Comparison of ENCODE assay signal across 29 cellular contexts in the genomic region with DNA sequence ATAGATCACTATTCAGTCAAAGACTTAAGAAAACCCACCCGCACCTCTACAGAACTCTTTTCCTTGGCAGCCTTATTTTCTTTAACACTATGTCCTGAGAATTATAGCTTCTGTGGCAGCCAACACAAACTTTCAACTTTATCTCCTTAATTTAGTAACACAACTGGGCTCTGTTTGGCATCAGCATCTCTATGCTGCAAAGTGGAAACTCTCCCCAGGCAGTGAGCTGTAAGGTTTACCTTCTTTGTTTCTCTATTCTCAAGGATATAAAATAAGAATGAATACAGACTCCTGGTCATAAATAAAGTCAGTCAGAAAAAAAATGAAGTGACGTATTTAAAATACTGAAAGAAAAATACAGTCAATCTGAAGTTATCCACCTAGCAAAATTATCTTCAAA.
"Had no signal": no experiment of that assay in that cellular context is flagged by ENCODE, and none has a peak within 500 bp of the region (broad histone marks: within the 10 kb centered on the region; RNA-seq: fewer than 3 reads in every experiment).

No MANE protein-coding gene starts in this region.

- H3K27ac ChIP-seq: stomach, suprapubic skin, testis, thoracic aorta, thyroid gland, tibial artery, tibial nerve, transverse colon, upper lobe of left lung, upper lobe of right lung, uterus, vagina had no signal

- H3K36me3 Mint-ChIP-seq: stimulated activated effector memory CD8-positive, alpha-beta T cell treated with anti-CD3 and anti-CD28 coated beads, Interleukin-12 subunit alpha, Interleukin-12 subunit beta, amount 100 ng/mL, for 72 hours; stimulated activated memory B cell treated with anti-CD40 and anti-IgM and Interleukin-4, amounts not matched to agents 10 μg/mL and 1 μg/mL and 100 μg/mL, for 72 hours; stimulated activated naive B cell treated with anti-CD40 and anti-IgM and Interleukin-4, amounts not matched to agents 10 μg/mL and 1 μg/mL and 100 μg/mL, for 72 hours; type B pancreatic cell had no signal

- H3K27ac Mint-ChIP-seq: stimulated activated effector memory CD8-positive, alpha-beta T cell treated with anti-CD3 and anti-CD28 coated beads, Interleukin-12 subunit alpha, Interleukin-12 subunit beta, amount 100 ng/mL, for 72 hours; stimulated activated memory B cell treated with anti-CD40 and anti-IgM and Interleukin-4, amounts not matched to agents 10 μg/mL and 1 μg/mL and 100 μg/mL, for 72 hours; stimulated activated naive B cell treated with anti-CD40 and anti-IgM and Interleukin-4, amounts not matched to agents 10 μg/mL and 1 μg/mL and 100 μg/mL, for 72 hours; stimulated activated naive CD8-positive, alpha-beta T cell treated with anti-CD3 and anti-CD28 coated beads, Interleukin-15, amount 100 ng/mL, for 72 hours; stimulated activated naive CD8-positive, alpha-beta T cell treated with anti-CD3 and anti-CD28 coated beads, Interleukin-15, Interleukin-2, amounts not matched to agents 100 ng/mL and 50 ng/mL, for 24 hours; type B pancreatic cell had no signal

- H3K27me3 ChIP-seq: stomach, suprapubic skin, testis, thyroid gland, tibial artery, tibial nerve, transverse colon, upper lobe of left lung, upper lobe of right lung, uterus, vagina had no signal

- H3K4me1 ChIP-seq: stomach, suprapubic skin, testis, thyroid gland, tibial artery, tibial nerve, transverse colon, upper lobe of left lung, upper lobe of right lung, uterus, vagina had no signal

- H3K4me3 Mint-ChIP-seq: stimulated activated effector memory CD8-positive, alpha-beta T cell treated with anti-CD3 and anti-CD28 coated beads, Interleukin-12 subunit alpha, Interleukin-12 subunit beta, amount 100 ng/mL, for 72 hours; stimulated activated memory B cell treated with anti-CD40 and anti-IgM and Interleukin-4, amounts not matched to agents 10 μg/mL and 1 μg/mL and 100 μg/mL, for 72 hours; stimulated activated naive B cell treated with anti-CD40 and anti-IgM and Interleukin-4, amounts not matched to agents 10 μg/mL and 1 μg/mL and 100 μg/mL, for 72 hours; stimulated activated naive CD8-positive, alpha-beta T cell treated with anti-CD3 and anti-CD28 coated beads, Interleukin-15, amount 100 ng/mL, for 72 hours; stimulated activated naive CD8-positive, alpha-beta T cell treated with anti-CD3 and anti-CD28 coated beads, Interleukin-15, Interleukin-2, amounts not matched to agents 100 ng/mL and 50 ng/mL, for 24 hours; type B pancreatic cell had no signal

- H3K36me3 ChIP-seq: stomach, suprapubic skin, thoracic aorta, thyroid gland, tibial artery, tibial nerve, transverse colon, upper lobe of left lung, upper lobe of right lung, uterus, vagina had no signal

- DNase-seq: stimulated activated CD4-positive, alpha-beta T cell treated with anti-CD3 and anti-CD28 coated beads, Interleukin-2, amount 100 ng/mL, for 48 hours; stimulated activated CD4-positive, alpha-beta T cell treated with anti-CD3 and anti-CD28 coated beads, Interleukin-4, amount 100 ng/mL, for 1 hour; stimulated activated CD4-positive, alpha-beta T cell treated with anti-CD3 and anti-CD28 coated beads, Interleukin-4, amount 100 ng/mL, for 24 hours; stimulated activated CD4-positive, alpha-beta T cell treated with anti-CD3 and anti-CD28 coated beads, Interleukin-4, amount 100 ng/mL, for 4 hours; stimulated activated CD8-positive, alpha-beta memory T cell treated with anti-CD3 and anti-CD28 coated beads, Interleukin-4, amount 100 ng/mL, for 48 hours; stimulated activated naive B cell treated with anti-CD40 and anti-IgM and Interleukin-4, amounts not matched to agents 10 μg/mL and 1 μg/mL and 100 μg/mL, for 72 hours; stimulated activated naive CD4-positive, alpha-beta T cell; stimulated activated naive CD4-positive, alpha-beta T cell treated with Interleukin-2 at 50 U/mL for 16 hours; stimulated activated naive CD8-positive, alpha-beta T cell treated with anti-CD3 and anti-CD28 coated beads, Interleukin-15, amount 100 ng/mL, for 72 hours; stimulated activated naive CD8-positive, alpha-beta T cell treated with anti-CD3 and anti-CD28 coated beads, Interleukin-15, Interleukin-2, amounts not matched to agents 100 U/mL and 50 U/mL, for 24 hours; stomach; substantia nigra; testis; thyroid gland; tibial artery; transverse colon; trophoblast cell; upper lobe of left lung; upper lobe of right lung; uterus had no signal

- FAIRE-seq: urothelium cell line had no signal

- H3K9me3 ChIP-seq: stomach, suprapubic skin, testis, thoracic aorta, thyroid gland, tibial artery, tibial nerve, transverse colon, upper lobe of left lung, upper lobe of right lung, uterus, vagina had no signal

- H3K4me3 ChIP-seq: stomach, suprapubic skin, testis, thoracic aorta, thyroid gland, tibial artery, tibial nerve, transverse colon, upper lobe of left lung, upper lobe of right lung, uterus, vagina had no signal

- H3K27me3 Mint-ChIP-seq: type B pancreatic cell had no signal

- ATAC-seq: stimulated activated effector memory CD8-positive, alpha-beta T cell treated with anti-CD3 and anti-CD28 coated beads, Interleukin-12 subunit alpha, Interleukin-12 subunit beta, amount 100 ng/mL, for 72 hours; stimulated activated memory B cell treated with anti-CD40 and anti-IgM and Interleukin-4, amounts not matched to agents 10 μg/mL and 1 μg/mL and 100 μg/mL, for 72 hours; stimulated activated naive B cell treated with anti-CD40 and anti-IgM and Interleukin-4, amounts not matched to agents 10 μg/mL and 1 μg/mL and 100 μg/mL, for 72 hours; stimulated activated naive CD8-positive, alpha-beta T cell treated with anti-CD3 and anti-CD28 coated beads, Interleukin-15, amount 100 ng/mL, for 72 hours; stimulated activated naive CD8-positive, alpha-beta T cell treated with anti-CD3 and anti-CD28 coated beads, Interleukin-15, Interleukin-2, amounts not matched to agents 100 U/mL and 50 U/mL, for 24 hours; upper lobe of right lung had no signal

- H3K4me1 Mint-ChIP-seq: stimulated activated effector memory CD8-positive, alpha-beta T cell treated with anti-CD3 and anti-CD28 coated beads, Interleukin-12 subunit alpha, Interleukin-12 subunit beta, amount 100 ng/mL, for 72 hours; stimulated activated memory B cell treated with anti-CD40 and anti-IgM and Interleukin-4, amounts not matched to agents 10 μg/mL and 1 μg/mL and 100 μg/mL, for 72 hours; stimulated activated naive B cell treated with anti-CD40 and anti-IgM and Interleukin-4, amounts not matched to agents 10 μg/mL and 1 μg/mL and 100 μg/mL, for 72 hours; stimulated activated naive CD8-positive, alpha-beta T cell treated with anti-CD3 and anti-CD28 coated beads, Interleukin-15, amount 100 ng/mL, for 72 hours had no signal
